1 cellular context compared by ENCODE assay signal in genomic region chr7:158523165-158523856, GRCh38.
TF ChIP-seq lines count a peak whose summit lies in the region.

No MANE protein-coding gene starts in this region.

TF ChIP-seq in HepG2, 621 proteins besides CTCF, POLR2A, EP300 and RAD21 (continued from another document):
- TF ChIP-seq ARID4A (CRISPR knock-in tag; IDR thresholded peaks at IDR 0.05; ENCODE audit: borderline replicate concordance) (peak; percentile 9; the same call in 1 of the 2 replicates), DNMT1 (CRISPR knock-in tag; IDR thresholded peaks at IDR 0.05) (peak; percentile 79; the same call in 1 of the 2 replicates), ZNF430 (CRISPR knock-in tag; IDR thresholded peaks at IDR 0.05) (0 out of 2 replicates have a peak, but pooled peaks have one; percentile 27), ZNF704 (CRISPR knock-in tag; IDR thresholded peaks at IDR 0.05; ENCODE audit: borderline replicate concordance) (peak; percentile 59; the same call in 1 of the 2 replicates), SPEN (CRISPR knock-in tag; IDR thresholded peaks at IDR 0.05; ENCODE audit: low read depth) (peak; percentile 24; the same call in 1 of the 2 replicates)
TF ChIP-seq in HepG2: peak in this region for 29; not testable (repeated sequence) for 592.
